In genomic region chr12:87782838-87783237, GRCh38 we compare ENCODE assay signal across 23 cellular contexts.
"Had no signal": no experiment of that assay in that cellular context is flagged by ENCODE, and none has a peak within 500 bp of the region (broad histone marks: within the 10 kb centered on the region; RNA-seq: fewer than 3 reads in every experiment).

No MANE protein-coding gene starts in this region.

- H3K27ac ChIP-seq: colonic mucosa, epithelial cell of prostate had no signal

- H3K27ac Mint-ChIP-seq: activated CD4-positive, alpha-beta memory T cell treated with anti-CD3 and anti-CD28 coated beads for 36 hours; activated CD4-positive, alpha-beta T cell treated with anti-CD3 and anti-CD28 coated beads for 36 hours; activated CD4-positive, alpha-beta T cell treated with anti-CD3 and anti-CD28 coated beads, Interleukin-2, amount 10 ng/mL, durations not matched to agents 24 days and 14 days; activated CD8-positive, alpha-beta memory T cell treated with anti-CD3 and anti-CD28 coated beads, Interleukin-2, amount 10 ng/mL, durations not matched to agents 7 days and 5 days; activated CD8-positive, alpha-beta T cell treated with anti-CD3 and anti-CD28 coated beads, Interleukin-2, amount 10 ng/mL, durations not matched to agents 7 days and 5 days; activated naive CD4-positive, alpha-beta T cell treated with anti-CD3 and anti-CD28 coated beads, Interleukin-2, amount 10 ng/mL, durations not matched to agents 7 days and 5 days; activated naive CD4-positive, alpha-beta T cell treated with anti-CD3 and anti-CD28 coated beads, Interleukin-2, amount 50 U/mL, for 72 hours had no signal

- H3K9me3 ChIP-seq: colonic mucosa had no signal

- H3K36me3 ChIP-seq: colonic mucosa had no signal

- H3K36me3 Mint-ChIP-seq: activated CD4-positive, alpha-beta memory T cell treated with anti-CD3 and anti-CD28 coated beads for 36 hours; activated CD8-positive, alpha-beta memory T cell treated with anti-CD3 and anti-CD28 coated beads, Interleukin-2, amount 10 ng/mL, durations not matched to agents 7 days and 5 days; activated naive CD4-positive, alpha-beta T cell treated with anti-CD3 and anti-CD28 coated beads, Interleukin-2, amount 10 ng/mL, durations not matched to agents 7 days and 5 days; activated naive CD4-positive, alpha-beta T cell treated with anti-CD3 and anti-CD28 coated beads, Interleukin-2, amount 50 U/mL, for 72 hours had no signal

- H3K9me3 Mint-ChIP-seq: activated CD4-positive, alpha-beta T cell treated with anti-CD3 and anti-CD28 coated beads, Interleukin-2, amount 10 ng/mL, durations not matched to agents 24 days and 14 days had no signal

- H3K4me1 Mint-ChIP-seq: activated CD4-positive, alpha-beta T cell treated with anti-CD3 and anti-CD28 coated beads for 36 hours; activated CD4-positive, alpha-beta T cell treated with anti-CD3 and anti-CD28 coated beads, Interleukin-2, amount 10 ng/mL, durations not matched to agents 24 days and 14 days; activated CD8-positive, alpha-beta memory T cell treated with anti-CD3 and anti-CD28 coated beads, Interleukin-2, amount 10 ng/mL, durations not matched to agents 7 days and 5 days; activated naive CD4-positive, alpha-beta T cell treated with anti-CD3 and anti-CD28 coated beads, Interleukin-2, amount 10 ng/mL, durations not matched to agents 7 days and 5 days had no signal

- H3K4me3 ChIP-seq: colonic mucosa had no signal

- H3K4me3 Mint-ChIP-seq: activated CD4-positive, alpha-beta memory T cell treated with anti-CD3 and anti-CD28 coated beads for 36 hours; activated CD4-positive, alpha-beta T cell treated with anti-CD3 and anti-CD28 coated beads for 36 hours; activated CD4-positive, alpha-beta T cell treated with anti-CD3 and anti-CD28 coated beads, Interleukin-2, amount 10 ng/mL, durations not matched to agents 24 days and 14 days; activated CD8-positive, alpha-beta memory T cell treated with anti-CD3 and anti-CD28 coated beads, Interleukin-2, amount 10 ng/mL, durations not matched to agents 7 days and 5 days; activated CD8-positive, alpha-beta T cell treated with anti-CD3 and anti-CD28 coated beads, Interleukin-2, amount 10 ng/mL, durations not matched to agents 7 days and 5 days; activated naive CD4-positive, alpha-beta T cell treated with anti-CD3 and anti-CD28 coated beads, Interleukin-2, amount 10 ng/mL, durations not matched to agents 7 days and 5 days had no signal

- H3K27me3 Mint-ChIP-seq: activated CD4-positive, alpha-beta memory T cell treated with anti-CD3 and anti-CD28 coated beads for 36 hours; activated CD4-positive, alpha-beta T cell treated with anti-CD3 and anti-CD28 coated beads for 36 hours; activated CD4-positive, alpha-beta T cell treated with anti-CD3 and anti-CD28 coated beads, Interleukin-2, amount 10 ng/mL, durations not matched to agents 24 days and 14 days; activated CD8-positive, alpha-beta memory T cell treated with anti-CD3 and anti-CD28 coated beads, Interleukin-2, amount 10 ng/mL, durations not matched to agents 7 days and 5 days; activated naive CD4-positive, alpha-beta T cell treated with anti-CD3 and anti-CD28 coated beads, Interleukin-2, amount 10 ng/mL, durations not matched to agents 7 days and 5 days had no signal

- H3K4me1 ChIP-seq: colonic mucosa had no signal

- DNase-seq: activated CD4-positive, alpha-beta memory T cell treated with anti-CD3 and anti-CD28 coated beads for 36 hours; activated CD4-positive, alpha-beta T cell treated with anti-CD3 and anti-CD28 coated beads for 36 hours; activated CD4-positive, alpha-beta T cell treated with anti-CD3 and anti-CD28 coated beads, Interleukin-2, amount 10 ng/mL, durations not matched to agents 24 days and 14 days; activated CD4-positive, CD25-positive, alpha-beta regulatory T cell; activated CD4-positive, CD25-positive, alpha-beta regulatory T cell treated with anti-CD3 and anti-CD28 coated beads, Interleukin-2, amount 50 U/mL, for 72 hours; activated CD8-positive, alpha-beta memory T cell treated with anti-CD3 and anti-CD28 coated beads, Interleukin-2, amount 10 ng/mL, durations not matched to agents 7 days and 5 days; activated CD8-positive, alpha-beta memory T cell treated with anti-CD3 and anti-CD28 coated beads, Interleukin-2, amount 50 U/mL, for 4 hours; activated CD8-positive, alpha-beta T cell treated with anti-CD3 and anti-CD28 coated beads, Interleukin-2, amount 10 ng/mL, durations not matched to agents 7 days and 5 days; activated gamma-delta T cell; activated naive CD4-positive, alpha-beta T cell; activated naive CD4-positive, alpha-beta T cell treated with anti-CD3 and anti-CD28 coated beads, Interleukin-2, amount 10 ng/mL, durations not matched to agents 7 days and 5 days; activated T-cell treated with anti-CD3 and anti-CD28 coated beads, Interleukin-2, amount 50 U/mL, for 1 hour; activated T-cell treated with anti-CD3 and anti-CD28 coated beads, Interleukin-2, amount 50 U/mL, for 48 hours; amniotic stem cell; anterior cingulate cortex; caudate nucleus; colonic mucosa; effector CD8-positive, alpha-beta T cell; foreskin fibroblast; head of caudate nucleus; T-helper 2 cell had no signal

- ATAC-seq: activated CD4-positive, alpha-beta T cell treated with anti-CD3 and anti-CD28 coated beads for 36 hours; activated CD8-positive, alpha-beta memory T cell treated with anti-CD3 and anti-CD28 coated beads, Interleukin-2, amount 10 ng/mL, durations not matched to agents 7 days and 5 days; activated CD8-positive, alpha-beta T cell treated with anti-CD3 and anti-CD28 coated beads, Interleukin-2, amount 10 ng/mL, durations not matched to agents 7 days and 5 days; activated naive CD4-positive, alpha-beta T cell treated with anti-CD3 and anti-CD28 coated beads, Interleukin-2, amount 50 U/mL, for 72 hours had no signal

- H3K27me3 ChIP-seq: colonic mucosa had no signal
